1 cellular context compared by ENCODE assay signal in the genomic region with DNA sequence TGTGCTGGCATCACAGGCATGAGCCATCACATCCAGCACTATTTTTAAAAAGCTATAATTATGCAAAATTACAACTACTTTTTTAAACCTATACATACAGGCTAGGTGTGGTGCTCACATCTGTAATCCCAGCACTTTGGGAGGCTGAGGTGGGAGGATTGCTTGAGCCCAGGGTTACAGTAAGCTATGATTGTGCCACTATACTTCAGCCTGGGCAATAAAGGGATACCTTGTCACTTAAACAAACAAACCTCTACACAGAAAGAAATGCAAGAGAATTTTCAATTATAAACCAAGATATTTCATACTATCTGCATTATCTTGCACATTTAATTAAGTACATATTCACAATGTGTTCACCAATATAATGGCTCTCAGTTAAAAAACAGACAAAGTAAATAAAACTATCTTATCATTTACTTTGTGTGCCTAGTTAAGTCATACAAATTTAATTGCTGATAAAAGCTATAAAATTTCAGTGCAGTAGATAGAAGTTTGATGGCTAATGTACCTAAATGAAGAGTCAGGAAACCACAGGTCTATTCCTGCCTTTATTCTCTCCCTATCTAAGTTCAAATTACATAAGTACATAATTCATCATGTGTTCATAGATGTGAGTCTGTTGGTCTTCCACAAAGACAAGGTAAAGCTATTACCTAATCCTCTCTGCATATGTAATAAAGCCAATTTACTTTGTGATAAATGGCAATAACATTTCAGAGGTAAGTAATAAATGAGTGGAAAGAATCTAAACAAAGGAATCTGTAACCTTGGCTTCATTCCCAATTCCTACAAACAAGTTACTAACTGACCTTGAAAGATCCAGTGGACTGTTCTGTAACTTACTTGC.
A peak's percentile ranks its signal among the peaks of the same experiment; 100 is the strongest.
TF ChIP-seq lines count a peak whose summit lies in the region.

No MANE protein-coding gene starts in this region.

TF ChIP-seq in HEK293, 187 proteins besides CTCF, POLR2A, EP300 and RAD21 (continued from another document and continues in another):
- TF ChIP-seq, protein P1, sequence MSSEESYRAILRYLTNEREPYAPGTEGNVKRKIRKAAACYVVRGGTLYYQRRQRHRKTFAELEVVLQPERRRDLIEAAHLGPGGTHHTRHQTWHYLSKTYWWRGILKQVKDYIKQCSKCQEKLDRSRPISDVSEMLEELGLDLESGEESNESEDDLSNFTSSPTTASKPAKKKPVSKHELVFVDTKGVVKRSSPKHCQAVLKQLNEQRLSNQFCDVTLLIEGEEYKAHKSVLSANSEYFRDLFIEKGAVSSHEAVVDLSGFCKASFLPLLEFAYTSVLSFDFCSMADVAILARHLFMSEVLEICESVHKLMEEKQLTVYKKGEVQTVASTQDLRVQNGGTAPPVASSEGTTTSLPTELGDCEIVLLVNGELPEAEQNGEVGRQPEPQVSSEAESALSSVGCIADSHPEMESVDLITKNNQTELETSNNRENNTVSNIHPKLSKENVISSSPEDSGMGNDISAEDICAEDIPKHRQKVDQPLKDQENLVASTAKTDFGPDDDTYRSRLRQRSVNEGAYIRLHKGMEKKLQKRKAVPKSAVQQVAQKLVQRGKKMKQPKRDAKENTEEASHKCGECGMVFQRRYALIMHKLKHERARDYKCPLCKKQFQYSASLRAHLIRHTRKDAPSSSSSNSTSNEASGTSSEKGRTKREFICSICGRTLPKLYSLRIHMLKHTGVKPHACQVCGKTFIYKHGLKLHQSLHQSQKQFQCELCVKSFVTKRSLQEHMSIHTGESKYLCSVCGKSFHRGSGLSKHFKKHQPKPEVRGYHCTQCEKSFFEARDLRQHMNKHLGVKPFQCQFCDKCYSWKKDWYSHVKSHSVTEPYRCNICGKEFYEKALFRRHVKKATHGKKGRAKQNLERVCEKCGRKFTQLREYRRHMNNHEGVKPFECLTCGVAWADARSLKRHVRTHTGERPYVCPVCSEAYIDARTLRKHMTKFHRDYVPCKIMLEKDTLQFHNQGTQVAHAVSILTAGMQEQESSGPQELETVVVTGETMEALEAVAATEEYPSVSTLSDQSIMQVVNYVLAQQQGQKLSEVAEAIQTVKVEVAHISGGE (tag by site-specific recombination; conservative IDR thresholded peaks at IDR 0.05; ENCODE audit: low read depth) = no peak; the same call in 1 of the 2 replicates
- no peak for TF ChIP-seq ZNF48 (tag by site-specific recombination; IDR thresholded peaks at IDR 0.05)
- 0 out of 2 replicates have a peak, but pooled peaks have one; percentile 50 for TF ChIP-seq ZSCAN16 (tag by site-specific recombination; IDR thresholded peaks at IDR 0.05)
- TF ChIP-seq, protein P2, sequence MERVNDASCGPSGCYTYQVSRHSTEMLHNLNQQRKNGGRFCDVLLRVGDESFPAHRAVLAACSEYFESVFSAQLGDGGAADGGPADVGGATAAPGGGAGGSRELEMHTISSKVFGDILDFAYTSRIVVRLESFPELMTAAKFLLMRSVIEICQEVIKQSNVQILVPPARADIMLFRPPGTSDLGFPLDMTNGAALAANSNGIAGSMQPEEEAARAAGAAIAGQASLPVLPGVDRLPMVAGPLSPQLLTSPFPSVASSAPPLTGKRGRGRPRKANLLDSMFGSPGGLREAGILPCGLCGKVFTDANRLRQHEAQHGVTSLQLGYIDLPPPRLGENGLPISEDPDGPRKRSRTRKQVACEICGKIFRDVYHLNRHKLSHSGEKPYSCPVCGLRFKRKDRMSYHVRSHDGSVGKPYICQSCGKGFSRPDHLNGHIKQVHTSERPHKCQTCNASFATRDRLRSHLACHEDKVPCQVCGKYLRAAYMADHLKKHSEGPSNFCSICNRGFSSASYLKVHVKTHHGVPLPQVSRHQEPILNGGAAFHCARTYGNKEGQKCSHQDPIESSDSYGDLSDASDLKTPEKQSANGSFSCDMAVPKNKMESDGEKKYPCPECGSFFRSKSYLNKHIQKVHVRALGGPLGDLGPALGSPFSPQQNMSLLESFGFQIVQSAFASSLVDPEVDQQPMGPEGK (tag by site-specific recombination; IDR thresholded peaks at IDR 0.05) = peak; percentile 65
- peak; percentile 73 for TF ChIP-seq ZNF596 (tag by site-specific recombination; IDR thresholded peaks at IDR 0.05)
- TF ChIP-seq, protein P3, sequence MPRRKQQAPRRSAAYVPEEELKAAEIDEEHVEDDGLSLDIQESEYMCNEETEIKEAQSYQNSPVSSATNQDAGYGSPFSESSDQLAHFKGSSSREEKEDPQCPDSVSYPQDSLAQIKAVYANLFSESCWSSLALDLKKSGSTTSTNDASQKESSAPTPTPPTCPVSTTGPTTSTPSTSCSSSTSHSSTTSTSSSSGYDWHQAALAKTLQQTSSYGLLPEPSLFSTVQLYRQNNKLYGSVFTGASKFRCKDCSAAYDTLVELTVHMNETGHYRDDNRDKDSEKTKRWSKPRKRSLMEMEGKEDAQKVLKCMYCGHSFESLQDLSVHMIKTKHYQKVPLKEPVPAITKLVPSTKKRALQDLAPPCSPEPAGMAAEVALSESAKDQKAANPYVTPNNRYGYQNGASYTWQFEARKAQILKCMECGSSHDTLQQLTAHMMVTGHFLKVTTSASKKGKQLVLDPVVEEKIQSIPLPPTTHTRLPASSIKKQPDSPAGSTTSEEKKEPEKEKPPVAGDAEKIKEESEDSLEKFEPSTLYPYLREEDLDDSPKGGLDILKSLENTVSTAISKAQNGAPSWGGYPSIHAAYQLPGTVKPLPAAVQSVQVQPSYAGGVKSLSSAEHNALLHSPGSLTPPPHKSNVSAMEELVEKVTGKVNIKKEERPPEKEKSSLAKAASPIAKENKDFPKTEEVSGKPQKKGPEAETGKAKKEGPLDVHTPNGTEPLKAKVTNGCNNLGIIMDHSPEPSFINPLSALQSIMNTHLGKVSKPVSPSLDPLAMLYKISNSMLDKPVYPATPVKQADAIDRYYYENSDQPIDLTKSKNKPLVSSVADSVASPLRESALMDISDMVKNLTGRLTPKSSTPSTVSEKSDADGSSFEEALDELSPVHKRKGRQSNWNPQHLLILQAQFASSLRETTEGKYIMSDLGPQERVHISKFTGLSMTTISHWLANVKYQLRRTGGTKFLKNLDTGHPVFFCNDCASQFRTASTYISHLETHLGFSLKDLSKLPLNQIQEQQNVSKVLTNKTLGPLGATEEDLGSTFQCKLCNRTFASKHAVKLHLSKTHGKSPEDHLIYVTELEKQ (tag by site-specific recombination; IDR thresholded peaks at IDR 0.05; ENCODE audit: borderline replicate concordance) = peak; percentile 96
- TF ChIP-seq ZNF391 (tag by site-specific recombination; IDR thresholded peaks at IDR 0.05; ENCODE audit: borderline replicate concordance, low read depth) = peak; percentile 93
- TF ChIP-seq HOXD13 (CRISPR knock-in tag; IDR thresholded peaks at IDR 0.05; ENCODE audit: borderline replicate concordance) = peak; percentile 54; the same call in 1 of the 2 replicates
- peak; percentile 88 for TF ChIP-seq KLF10 (tag by site-specific recombination; IDR thresholded peaks at IDR 0.05)
- peak; percentile 61; the same call in 1 of the 2 replicates for TF ChIP-seq ZFP69B (tag by site-specific recombination; IDR thresholded peaks at IDR 0.05)
- TF ChIP-seq, protein P4, sequence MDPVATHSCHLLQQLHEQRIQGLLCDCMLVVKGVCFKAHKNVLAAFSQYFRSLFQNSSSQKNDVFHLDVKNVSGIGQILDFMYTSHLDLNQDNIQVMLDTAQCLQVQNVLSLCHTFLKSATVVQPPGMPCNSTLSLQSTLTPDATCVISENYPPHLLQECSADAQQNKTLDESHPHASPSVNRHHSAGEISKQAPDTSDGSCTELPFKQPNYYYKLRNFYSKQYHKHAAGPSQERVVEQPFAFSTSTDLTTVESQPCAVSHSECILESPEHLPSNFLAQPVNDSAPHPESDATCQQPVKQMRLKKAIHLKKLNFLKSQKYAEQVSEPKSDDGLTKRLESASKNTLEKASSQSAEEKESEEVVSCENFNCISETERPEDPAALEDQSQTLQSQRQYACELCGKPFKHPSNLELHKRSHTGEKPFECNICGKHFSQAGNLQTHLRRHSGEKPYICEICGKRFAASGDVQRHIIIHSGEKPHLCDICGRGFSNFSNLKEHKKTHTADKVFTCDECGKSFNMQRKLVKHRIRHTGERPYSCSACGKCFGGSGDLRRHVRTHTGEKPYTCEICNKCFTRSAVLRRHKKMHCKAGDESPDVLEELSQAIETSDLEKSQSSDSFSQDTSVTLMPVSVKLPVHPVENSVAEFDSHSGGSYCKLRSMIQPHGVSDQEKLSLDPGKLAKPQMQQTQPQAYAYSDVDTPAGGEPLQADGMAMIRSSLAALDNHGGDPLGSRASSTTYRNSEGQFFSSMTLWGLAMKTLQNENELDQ (tag by site-specific recombination; IDR thresholded peaks at IDR 0.05; ENCODE audit: low read depth) = 0 out of 2 replicates have a peak, but pooled peaks have one; percentile 37
- TF ChIP-seq KLF16 (tag by site-specific recombination; IDR thresholded peaks at IDR 0.05) = peak; percentile 51; the same call in 1 of the 2 replicates
- TF ChIP-seq ZNF248 (tag by site-specific recombination; IDR thresholded peaks at IDR 0.05) = no peak
- 0 out of 2 replicates have a peak, but pooled peaks have one; percentile 33 for TF ChIP-seq MYNN (tag by site-specific recombination; IDR thresholded peaks at IDR 0.05; ENCODE audit: borderline replicate concordance)
- peak; percentile 87 for TF ChIP-seq ZBTB17 (tag by site-specific recombination; IDR thresholded peaks at IDR 0.05)
- TF ChIP-seq ZBTB1 (tag by site-specific recombination; IDR thresholded peaks at IDR 0.05) = peak; percentile 92
- TF ChIP-seq, protein P5, sequence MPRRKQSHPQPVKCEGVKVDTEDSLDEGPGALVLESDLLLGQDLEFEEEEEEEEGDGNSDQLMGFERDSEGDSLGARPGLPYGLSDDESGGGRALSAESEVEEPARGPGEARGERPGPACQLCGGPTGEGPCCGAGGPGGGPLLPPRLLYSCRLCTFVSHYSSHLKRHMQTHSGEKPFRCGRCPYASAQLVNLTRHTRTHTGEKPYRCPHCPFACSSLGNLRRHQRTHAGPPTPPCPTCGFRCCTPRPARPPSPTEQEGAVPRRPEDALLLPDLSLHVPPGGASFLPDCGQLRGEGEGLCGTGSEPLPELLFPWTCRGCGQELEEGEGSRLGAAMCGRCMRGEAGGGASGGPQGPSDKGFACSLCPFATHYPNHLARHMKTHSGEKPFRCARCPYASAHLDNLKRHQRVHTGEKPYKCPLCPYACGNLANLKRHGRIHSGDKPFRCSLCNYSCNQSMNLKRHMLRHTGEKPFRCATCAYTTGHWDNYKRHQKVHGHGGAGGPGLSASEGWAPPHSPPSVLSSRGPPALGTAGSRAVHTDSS (tag by site-specific recombination; IDR thresholded peaks at IDR 0.05) = peak; percentile 74
- peak; percentile 33 for TF ChIP-seq KLF1 (tag by site-specific recombination; IDR thresholded peaks at IDR 0.05)
- peak; percentile 96 for TF ChIP-seq IKZF3 (tag by site-specific recombination; IDR thresholded peaks at IDR 0.05)
- TF ChIP-seq ZNF174 (tag by site-specific recombination; IDR thresholded peaks at IDR 0.05) = peak; percentile 65; the same call in 1 of the 2 replicates
- peak; percentile 94 for TF ChIP-seq ZNF629 (tag by site-specific recombination; IDR thresholded peaks at IDR 0.05)
- peak; percentile 95 for TF ChIP-seq KLF8 (tag by site-specific recombination; IDR thresholded peaks at IDR 0.05)
- TF ChIP-seq ZNF146 (tag by site-specific recombination; IDR thresholded peaks at IDR 0.05) = peak; percentile 72
- TF ChIP-seq SCRT1 (tag by site-specific recombination; IDR thresholded peaks at IDR 0.05; ENCODE audit: borderline replicate concordance) = peak; percentile 88
- peak; percentile 92 for TF ChIP-seq ZNF501 (tag by site-specific recombination; IDR thresholded peaks at IDR 0.05)
- TF ChIP-seq, protein P6, sequence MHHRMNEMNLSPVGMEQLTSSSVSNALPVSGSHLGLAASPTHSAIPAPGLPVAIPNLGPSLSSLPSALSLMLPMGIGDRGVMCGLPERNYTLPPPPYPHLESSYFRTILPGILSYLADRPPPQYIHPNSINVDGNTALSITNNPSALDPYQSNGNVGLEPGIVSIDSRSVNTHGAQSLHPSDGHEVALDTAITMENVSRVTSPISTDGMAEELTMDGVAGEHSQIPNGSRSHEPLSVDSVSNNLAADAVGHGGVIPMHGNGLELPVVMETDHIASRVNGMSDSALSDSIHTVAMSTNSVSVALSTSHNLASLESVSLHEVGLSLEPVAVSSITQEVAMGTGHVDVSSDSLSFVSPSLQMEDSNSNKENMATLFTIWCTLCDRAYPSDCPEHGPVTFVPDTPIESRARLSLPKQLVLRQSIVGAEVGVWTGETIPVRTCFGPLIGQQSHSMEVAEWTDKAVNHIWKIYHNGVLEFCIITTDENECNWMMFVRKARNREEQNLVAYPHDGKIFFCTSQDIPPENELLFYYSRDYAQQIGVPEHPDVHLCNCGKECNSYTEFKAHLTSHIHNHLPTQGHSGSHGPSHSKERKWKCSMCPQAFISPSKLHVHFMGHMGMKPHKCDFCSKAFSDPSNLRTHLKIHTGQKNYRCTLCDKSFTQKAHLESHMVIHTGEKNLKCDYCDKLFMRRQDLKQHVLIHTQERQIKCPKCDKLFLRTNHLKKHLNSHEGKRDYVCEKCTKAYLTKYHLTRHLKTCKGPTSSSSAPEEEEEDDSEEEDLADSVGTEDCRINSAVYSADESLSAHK (tag by site-specific recombination; IDR thresholded peaks at IDR 0.05) = peak; percentile 91
- TF ChIP-seq ZNF140 (tag by site-specific recombination; IDR thresholded peaks at IDR 0.05) = no peak
- TF ChIP-seq ZXDB (tag by site-specific recombination; IDR thresholded peaks at IDR 0.05) = peak; percentile 98
- no peak for TF ChIP-seq ZNF311 (tag by site-specific recombination; IDR thresholded peaks at IDR 0.05; ENCODE audit: borderline replicate concordance)
- TF ChIP-seq OSR2 (tag by site-specific recombination; IDR thresholded peaks at IDR 0.05) = peak; percentile 98
- no peak for TF ChIP-seq ZNF184 (tag by site-specific recombination; IDR thresholded peaks at IDR 0.05)
- TF ChIP-seq PRDM1 (tag by site-specific recombination; IDR thresholded peaks at IDR 0.05) = no peak; the same call in 1 of the 2 replicates
- no peak for TF ChIP-seq ZNF155 (tag by site-specific recombination; IDR thresholded peaks at IDR 0.05)
- TF ChIP-seq MEIS1 (CRISPR knock-in tag; IDR thresholded peaks at IDR 0.05; ENCODE audit: borderline replicate concordance) = peak; percentile 87
- TF ChIP-seq, protein P7, sequence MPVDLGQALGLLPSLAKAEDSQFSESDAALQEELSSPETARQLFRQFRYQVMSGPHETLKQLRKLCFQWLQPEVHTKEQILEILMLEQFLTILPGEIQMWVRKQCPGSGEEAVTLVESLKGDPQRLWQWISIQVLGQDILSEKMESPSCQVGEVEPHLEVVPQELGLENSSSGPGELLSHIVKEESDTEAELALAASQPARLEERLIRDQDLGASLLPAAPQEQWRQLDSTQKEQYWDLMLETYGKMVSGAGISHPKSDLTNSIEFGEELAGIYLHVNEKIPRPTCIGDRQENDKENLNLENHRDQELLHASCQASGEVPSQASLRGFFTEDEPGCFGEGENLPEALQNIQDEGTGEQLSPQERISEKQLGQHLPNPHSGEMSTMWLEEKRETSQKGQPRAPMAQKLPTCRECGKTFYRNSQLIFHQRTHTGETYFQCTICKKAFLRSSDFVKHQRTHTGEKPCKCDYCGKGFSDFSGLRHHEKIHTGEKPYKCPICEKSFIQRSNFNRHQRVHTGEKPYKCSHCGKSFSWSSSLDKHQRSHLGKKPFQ (tag by site-specific recombination; IDR thresholded peaks at IDR 0.05) = peak; percentile 80
